ENCODE assay signal across 8 cellular contexts in genomic region chr5:32231929-32232328, GRCh38. TPM values are rescaled to one million over a fixed set of nuclear protein-coding genes. Genes with fewer than 3 reads are reported as not detected.
DNase-seq lines count a peak whose midpoint lies in the region; ATAC-seq and TF ChIP-seq lines count a peak whose summit lies in the region.
"Had no signal": no experiment of that assay in that cellular context is flagged by ENCODE, and none has a peak within 500 bp of the region (broad histone marks: within the 10 kb centered on the region; RNA-seq: fewer than 3 reads in every experiment).

No MANE protein-coding gene starts in this region.

- POLR2A ChIA-PET in HEK293 (lab: Yijun Ruan, JAX) = interaction anchor here (1.3 kb wide), 1 partner anchor 97 kb away, joined by 5 read pairs; no protein-coding TSS in a partner anchor

- no peak overlapping the region for H3K4me3 ChIP-seq in HEK293 (ENCODE audit: low read depth, low read length)
- no peak overlapping the region for H3K4me3 ChIP-seq in stomach smooth muscle (ENCODE audit: low read length in 2 of 2)
- H3K4me3 ChIP-seq: lower lobe of right lung had no signal

- H3K27me3 ChIP-seq in stomach smooth muscle (ENCODE audit: control insufficient read depth in 1 of 2, insufficient read depth in 2 of 2, low read length in 2 of 2) = no peaks in the 10 kb centered on the region

- DNase-seq in NOMO-1 (lab: John Stamatoyannopoulos, UW; ENCODE audit: unreplicated experiment in 2 of 2) = peak; percentile 80 to 84
- DNase-seq in left cardiac atrium = no peak
- DNase-seq in mucosa of gallbladder (ENCODE audit: low spot score) = no peak

- H3K4me1 ChIP-seq in HEK293 (ENCODE audit: control insufficient read depth, insufficient read depth, low read length) (no peaks in the 10 kb centered on the region), stomach smooth muscle (ENCODE audit: control insufficient read depth, insufficient read depth, low read length) (peaks cover 27% of the 10 kb centered on the region)

- ATAC-seq in left cardiac atrium = peak; percentile 6 to 26
- no peak for ATAC-seq in HG02623 (IDR thresholded peaks at IDR 0.05; ENCODE audit: unreplicated experiment)
- ATAC-seq in GM18870 (IDR thresholded peaks at IDR 0.05; ENCODE audit: unreplicated experiment) = no peak

- CTCF ChIA-PET in HEK293 (lab: Yijun Ruan, JAX) = interaction anchor here (0.6 to 4.8 kb wide), 35 partner anchors 9 to 382 kb away, joined by 3 to 86 read pairs (median 5); partner anchors contain the start of gene GOLPH3

- H3K9me3 ChIP-seq in HEK293 (ENCODE audit: control insufficient read depth, insufficient read depth, low read depth, low read length) (no peaks in the 10 kb centered on the region), stomach smooth muscle (ENCODE audit: control insufficient read depth in 2 of 2, low read length in 2 of 2) (no peaks in the 10 kb centered on the region)
- H3K9me3 ChIP-seq: lower lobe of right lung had no signal

- intact Hi-C loops in left cardiac atrium (cut with DNase I) = loop anchor here (2.0 to 5.0 kb wide), 3 partner anchors 60 to 97 kb away; partner anchors contain the start of gene GOLPH3 (in 1 of the 2)

- H3K36me3 ChIP-seq in HEK293 (ENCODE audit: control insufficient read depth in 2 of 2, insufficient read depth in 1 of 2, low read length in 2 of 2) (peaks cover 11 to 71% of the 10 kb centered on the region in 2 experiments), stomach smooth muscle (ENCODE audit: control insufficient read depth in 2 of 2, insufficient read depth in 2 of 2, low read length in 2 of 2) (peaks cover 5 to 27% of the 10 kb centered on the region in 2 donors)

- no peak overlapping the region for H3K9ac ChIP-seq in stomach smooth muscle (ENCODE audit: low read length in 2 of 2)

- TF ChIP-seq CTCF in HEK293 (tag by site-specific recombination; IDR thresholded peaks at IDR 0.05) = no peak

- H3K27ac ChIP-seq in HEK293 (ENCODE audit: extremely low read depth, low read depth, low read length) (no peak overlapping the region), stomach smooth muscle (ENCODE audit: low read length) (peak overlapping the region; percentile 58)

TF ChIP-seq in HEK293, 187 proteins besides CTCF, POLR2A, EP300 and RAD21:
- TF ChIP-seq ZXDB (tag by site-specific recombination; IDR thresholded peaks at IDR 0.05) = no peak
- peak; percentile 87 for TF ChIP-seq REST (tag by site-specific recombination; IDR thresholded peaks at IDR 0.05)
- TF ChIP-seq TCF7L2 (IDR thresholded peaks at IDR 0.05; ENCODE audit: borderline replicate concordance, low read depth, low read length) = no peak
- TF ChIP-seq ZNF596 (tag by site-specific recombination; IDR thresholded peaks at IDR 0.05) = no peak
- no peak for TF ChIP-seq ZNF747 (tag by site-specific recombination; IDR thresholded peaks at IDR 0.05)
- no peak for TF ChIP-seq ZFP69B (tag by site-specific recombination; IDR thresholded peaks at IDR 0.05)
- TF ChIP-seq ZNF621 (tag by site-specific recombination; IDR thresholded peaks at IDR 0.05) = no peak
- TF ChIP-seq OVOL3 (tag by site-specific recombination; IDR thresholded peaks at IDR 0.05) = no peak
- peak; percentile 47 for TF ChIP-seq ZIC2 (tag by site-specific recombination; IDR thresholded peaks at IDR 0.05)

RNA-seq across cellular contexts. Expression of gene GOLPH3, which starts 57.8 kb away (rescaled TPM):
- total RNA-seq in left cardiac atrium (10 to 100 TPM; 48.0 to 72.2 TPM), mucosa of gallbladder (154 TPM)

Comparison
In these comparisons a context has a peak if more than half of its experiments do, and no peak if none do; other contexts are left out.
1. DNase-seq: peak in NOMO-1 (2 of 2); none in left cardiac atrium (single experiment) and mucosa of gallbladder (single experiment).
2. ATAC-seq: peak in left cardiac atrium (2 of 2); none in HG02623 (single experiment) and GM18870 (single experiment).